Comparison of ENCODE assay signal across 12 cellular contexts in genomic region chrX:50697691-50698090, GRCh38.
DNase-seq lines count a peak whose midpoint lies in the region; FAIRE-seq and TF ChIP-seq lines count a peak whose summit lies in the region.
"Had no signal": no experiment of that assay in that cellular context is flagged by ENCODE, and none has a peak within 500 bp of the region (broad histone marks: within the 10 kb centered on the region; RNA-seq: fewer than 3 reads in every experiment).

No MANE protein-coding gene starts in this region.

- TF ChIP-seq POLR2A in transverse colon (IDR thresholded peaks at IDR 0.05), result no peak

- in situ Hi-C loops in transverse colon (cut with MboI; ENCODE audit: low pct_ligation_motif_present in 1 of 4, low pct_unique_long_range_greater_than_20kb in 1 of 4, low sequenced_read_pairs in 3 of 4), result no loop called here

- no peak for TF ChIP-seq EP300 in transverse colon (IDR thresholded peaks at IDR 0.05; ENCODE audit: low read depth)

- POLR2A ChIA-PET in GM10248 (lab: Yijun Ruan, JAX), result no interaction called here

- H3K36me3 ChIP-seq in colonic mucosa (no peaks in the 10 kb centered on the region), transverse colon (no peaks in the 10 kb centered on the region)

- no peaks in the 10 kb centered on the region for H3K27me3 ChIP-seq in colonic mucosa
- H3K27me3 ChIP-seq in transverse colon, result no peaks in the 10 kb centered on the region
- H3K27me3 ChIP-seq: testis had no signal

- H3K36me3 Mint-ChIP-seq in brain, result no peaks in the 10 kb centered on the region

- peak overlapping the region in 3 of 5 experiments; percentile 13 to 69 (median 14) for H3K27ac Mint-ChIP-seq in brain

- peaks cover 17% of the 10 kb centered on the region for H3K27me3 Mint-ChIP-seq in brain

- intact Hi-C loops in colonic mucosa (cut with DNase I) (no loop called here), transverse colon (cut with DNase I; ENCODE audit: low total_unique reads) (no loop called here)

- H3K4me1 Mint-ChIP-seq in brain, result peaks cover 28% of the 10 kb centered on the region

- H3K9me3 Mint-ChIP-seq in brain, result peaks cover 0 to 9% (median 0%) of the 10 kb centered on the region in 5 experiments

- peak overlapping the region in 1 of 5 experiments; percentile 46 for H3K4me3 Mint-ChIP-seq in brain

- FAIRE-seq in HTR-8/SVneo (lab: Jason Lieb, UNC), result no peak

- no peaks in the 10 kb centered on the region for H3K9me3 ChIP-seq in colonic mucosa
- H3K9me3 ChIP-seq in transverse colon, result no peaks in the 10 kb centered on the region
- H3K9me3 ChIP-seq: testis had no signal

- 35% methylated on average over 2 of the region's 2 CpGs; no CpG with 5 or more reads in 1 of the 2 donors for WGBS in transverse colon (ENCODE audit: low coverage in 1 of 2), 2 donors

- DNase-seq in HTR-8/SVneo (ENCODE audit: insufficient read length, low spot score) (peak; percentile 0), hepatic stellate cell (ENCODE audit: low spot score) (peak; percentile 17), stromal cell of bone marrow (ENCODE audit: low read depth) (peak; percentile 49), colonic mucosa (no peak), transverse colon (no peak), C1 segment of cervical spinal cord (lab: John Stamatoyannopoulos, UW) (no peak), GM10248 (ENCODE audit: extremely low spot score) (no peak)
- DNase-seq: activated CD8-positive, alpha-beta memory T cell treated with anti-CD3 and anti-CD28 coated beads, Interleukin-2, amount 50 U/mL, for 4 hours; NCI-H2081; testis had no signal

- H3K9ac ChIP-seq in colonic mucosa (ENCODE audit: low read depth in 2 of 2, low read length in 2 of 2), result no peak overlapping the region

- no peak for TF ChIP-seq CTCF in brain (conservative IDR thresholded peaks at IDR 0.05)
- TF ChIP-seq CTCF in colonic mucosa (IDR thresholded peaks at IDR 0.05), result no peak
- no peak for TF ChIP-seq CTCF in transverse colon (IDR thresholded peaks at IDR 0.05)
- no peak for TF ChIP-seq CTCF in GM10248 (IDR thresholded peaks at IDR 0.05; ENCODE audit: control extremely low read depth, extremely low read depth, low read depth, missing control alignments)

- H3K4me3 ChIP-seq in colonic mucosa (no peak overlapping the region), transverse colon (no peak overlapping the region)
- H3K4me3 ChIP-seq: coronary artery, testis had no signal

- H3K4me1 ChIP-seq in colonic mucosa (no peaks in the 10 kb centered on the region), transverse colon (no peaks in the 10 kb centered on the region)
- H3K4me1 ChIP-seq: testis had no signal

- H3K27ac ChIP-seq in colonic mucosa (no peak overlapping the region), transverse colon (no peak overlapping the region)
- H3K27ac ChIP-seq: testis had no signal

- CTCF ChIA-PET in GM10248 (lab: Yijun Ruan, JAX), result interaction anchor here (3.4 kb wide), 1 partner anchor 13 kb away, joined by 10 read pairs; no protein-coding TSS in a partner anchor

Comparison
In these comparisons a context has a peak if more than half of its experiments do, and no peak if none do; other contexts are left out.
1. DNase-seq: peak in HTR-8/SVneo (single experiment), hepatic stellate cell (single experiment) and stromal cell of bone marrow (single experiment); none in colonic mucosa (single experiment), transverse colon (single experiment), C1 segment of cervical spinal cord (0 of 14) and GM10248 (single experiment).